Comparison of ENCODE assay signal across 8 cellular contexts in the genomic region with DNA sequence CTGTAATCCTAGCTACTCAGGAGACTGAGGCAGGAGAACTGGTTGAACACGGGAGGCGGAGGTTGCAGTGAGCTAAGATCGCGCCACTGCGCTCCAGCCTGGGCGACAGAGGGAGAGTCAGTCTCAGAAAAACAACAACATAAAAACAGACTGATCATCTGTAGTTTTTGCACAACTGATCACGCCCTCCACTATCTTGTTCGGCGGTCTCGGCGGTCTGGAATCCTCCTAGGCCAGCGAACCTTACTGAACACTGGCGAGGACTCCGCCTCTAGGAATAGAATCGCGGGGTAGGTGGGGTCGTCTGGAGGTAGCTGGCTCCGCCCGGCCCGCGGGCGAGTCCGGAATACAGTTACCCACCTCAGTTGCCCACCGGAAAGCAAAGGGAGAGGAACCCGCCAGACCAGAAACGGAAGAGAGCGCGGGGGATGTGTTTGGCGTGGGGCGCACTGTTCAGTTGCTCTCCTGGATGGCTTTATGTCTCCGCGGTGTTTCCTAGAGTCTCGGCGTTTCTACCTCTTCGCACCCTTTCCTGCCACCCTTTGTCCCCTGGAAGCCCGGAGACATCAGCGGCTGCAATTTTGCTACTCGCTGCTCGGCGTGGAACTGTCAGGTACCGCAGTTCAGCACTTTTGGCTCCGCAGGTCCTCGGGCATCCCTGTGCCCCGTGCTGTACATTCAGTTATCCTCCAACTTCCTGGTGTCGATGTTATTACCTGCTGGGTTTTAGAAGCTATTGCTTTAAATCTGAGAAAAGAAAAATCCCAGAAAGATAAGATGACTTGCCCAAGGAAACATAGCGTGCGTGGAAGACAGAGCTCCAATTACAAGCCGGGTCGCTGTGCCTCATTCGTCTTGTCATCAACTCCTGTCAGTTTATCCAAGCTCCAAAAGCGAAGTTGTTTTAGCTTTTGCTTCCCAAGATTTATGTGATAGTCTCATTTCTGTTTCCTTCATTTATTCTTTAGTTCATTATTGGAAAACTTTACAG. TPM values are rescaled to one million over a fixed set of nuclear protein-coding genes. Genes with fewer than 3 reads are reported as not detected.
DNase-seq lines count a peak whose midpoint lies in the region; ATAC-seq and TF ChIP-seq lines count a peak whose summit lies in the region.

No MANE protein-coding gene starts in this region.

- peak overlapping the region; percentile 100 for H3K4me3 ChIP-seq in BE2C (ENCODE audit: low read depth, low read length)

- no peaks in the 10 kb centered on the region for H3K27me3 Mint-ChIP-seq in chondrocyte (ENCODE audit: low read depth)

- no peak for TF ChIP-seq CTCF in BE2C (IDR thresholded peaks at IDR 0.05; ENCODE audit: low read depth, low read length)
- no peak for TF ChIP-seq CTCF in chondrocyte (IDR thresholded peaks at IDR 0.05)

- peaks cover 10% of the 10 kb centered on the region for H3K4me1 Mint-ChIP-seq in chondrocyte (ENCODE audit: low read depth)

- H3K36me3 Mint-ChIP-seq in chondrocyte (ENCODE audit: low read depth) = no peaks in the 10 kb centered on the region

- H3K27me3 ChIP-seq in BE2C (no peaks in the 10 kb centered on the region), layer of hippocampus (ENCODE audit: control insufficient read depth, insufficient read depth, low read length) (no peaks in the 10 kb centered on the region)

- DNase-seq in BE2C = peak; percentile 91
- peak; percentile 78 for DNase-seq in GM19238 (ENCODE audit: insufficient read length, low spot score)
- DNase-seq in NCI-H460 (ENCODE audit: extremely low read depth, low read depth) = peak; percentile 64
- peak; percentile 72 for DNase-seq in activated CD4-positive, alpha-beta T cell treated with anti-CD3 and anti-CD28 coated beads for 1 hour
- DNase-seq in chondrocyte (ENCODE audit: low spot score) = no peak
- DNase-seq in stimulated activated CD4-positive, alpha-beta T cell treated with anti-CD3 and anti-CD28 coated beads, Interleukin-1b, Interleukin-23, amount 100 ng/mL, for 24 hours (ENCODE audit: low read depth in 4 of 4, low spot score in 1 of 4) = peak; percentile 62 to 79 (median 77)

- H3K27ac ChIP-seq in layer of hippocampus (ENCODE audit: low read depth, low read length) = peak overlapping the region; percentile 14

- no peaks in the 10 kb centered on the region for H3K36me3 ChIP-seq in BE2C

- peak; percentile 98 for ATAC-seq in HG03432 (IDR thresholded peaks at IDR 0.05; ENCODE audit: unreplicated experiment)

- no peaks in the 10 kb centered on the region for H3K4me1 ChIP-seq in BE2C

- no peaks in the 10 kb centered on the region for H3K9me3 ChIP-seq in BE2C

- H3K27ac Mint-ChIP-seq in chondrocyte (ENCODE audit: unreplicated experiment) = peak overlapping the region; percentile 93

- H3K9me3 Mint-ChIP-seq in chondrocyte (ENCODE audit: low read depth) = peaks cover 6% of the 10 kb centered on the region

- H3K4me3 Mint-ChIP-seq in chondrocyte (ENCODE audit: unreplicated experiment) = peak overlapping the region; percentile 98

RNA-seq across cellular contexts. Expression of a gene that starts 24.9 kb away (rescaled TPM):
- polyA plus RNA-seq in BE2C (2012; ENCODE audit: insufficient read depth, insufficient read length, low read depth) = 30.7 TPM
- total RNA-seq in NCI-H460 (2014; rRNA removed; shearing (Covaris generic)) = 2.9 and 4.5 TPM in 2 replicates
- 1.6 and 7.3 TPM in 2 replicates for polyA plus RNA-seq in NCI-H460 (2014; cell fraction: nucleus; rRNA removed)
- total RNA-seq in chondrocyte = 7.3 to 10.9 TPM (median 7.4 TPM) in 3 replicates

RNA-seq across cellular contexts. Expression of a gene that starts 35.3 kb away (rescaled TPM):
- polyA plus RNA-seq in BE2C (2012; ENCODE audit: insufficient read depth, insufficient read length, low read depth) = 95.2 TPM
- total RNA-seq in NCI-H460 (2014; rRNA removed; shearing (Covaris generic)) = 49.2 and 52.3 TPM in 2 replicates
- polyA plus RNA-seq in NCI-H460 (2014; cell fraction: nucleus; rRNA removed) = 23.9 and 24.4 TPM in 2 replicates
- total RNA-seq in chondrocyte = 46.6 to 57.5 TPM (median 50.5 TPM) in 3 replicates
